ENCODE assay signal across 9 cellular contexts in the genomic region with DNA sequence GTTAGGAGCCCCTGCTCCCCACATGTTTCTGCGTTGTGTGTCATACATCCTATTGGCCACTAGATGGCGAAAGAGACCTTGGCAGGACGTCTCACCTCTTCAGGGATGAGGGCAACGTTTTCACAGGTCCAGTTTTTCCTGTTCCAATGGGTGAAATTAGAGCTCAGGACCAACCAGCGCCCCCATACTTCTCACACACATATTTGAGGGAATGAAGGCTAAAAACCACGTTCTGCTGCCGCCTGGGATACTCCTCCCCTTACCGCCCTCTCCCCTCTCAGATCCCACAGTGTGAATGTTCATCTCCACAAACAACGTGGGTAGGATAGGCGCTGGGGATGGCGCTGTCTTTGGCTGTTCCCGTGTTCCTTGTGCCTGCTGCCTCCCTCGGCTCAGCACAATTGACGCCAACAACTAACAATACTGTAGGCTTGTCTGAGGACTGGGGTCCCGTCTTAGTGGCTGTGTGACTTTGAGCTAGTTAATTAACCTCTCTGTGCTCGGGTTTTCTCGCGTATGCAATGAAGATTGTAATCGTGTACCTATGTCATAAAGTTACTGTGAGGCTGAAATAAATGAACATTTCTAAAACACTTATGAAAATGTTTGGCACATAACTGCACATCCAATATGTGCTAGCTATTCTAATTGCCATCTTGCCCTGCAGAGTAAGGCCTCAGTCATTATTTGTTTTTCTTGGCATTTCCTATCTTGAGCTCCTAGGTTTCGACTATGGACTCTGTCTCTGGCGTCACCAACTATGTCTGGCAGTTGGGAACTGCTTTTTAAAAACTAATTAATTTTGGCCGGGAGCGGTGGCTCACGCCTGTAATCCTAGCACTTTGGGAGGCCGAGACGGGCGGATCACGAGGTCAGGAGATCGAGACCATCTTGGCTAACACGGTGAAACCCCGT.
DNase-seq lines count a peak whose midpoint lies in the region; ATAC-seq, FAIRE-seq and TF ChIP-seq lines count a peak whose summit lies in the region.
"Had no signal": no experiment of that assay in that cellular context is flagged by ENCODE, and none has a peak within 500 bp of the region (broad histone marks: within the 10 kb centered on the region; RNA-seq: fewer than 3 reads in every experiment).

No MANE protein-coding gene starts in this region.

- H3K36me3 ChIP-seq in HUES64 (ENCODE audit: insufficient read depth, low read length) = no peaks in the 10 kb centered on the region

- H3K4me3 ChIP-seq in HUES64 (ENCODE audit: low read length) = peak overlapping the region; percentile 15; the same call in 1 of the 2 replicates

- no peaks in the 10 kb centered on the region for H3K9me3 ChIP-seq in HUES64 (ENCODE audit: insufficient read depth, low read depth, low read length)

- ATAC-seq in GM19438 (IDR thresholded peaks at IDR 0.05; ENCODE audit: low read depth, unreplicated experiment) = peak; percentile 75

- H3K36me3 Mint-ChIP-seq in brain = no peaks in the 10 kb centered on the region

- no peak for FAIRE-seq in RCC 7860 (lab: Jason Lieb, UNC)

- H3K27me3 ChIP-seq in HUES64 (ENCODE audit: insufficient read depth, low read length) = no peaks in the 10 kb centered on the region

- H3K4me1 ChIP-seq in HUES64 (ENCODE audit: insufficient read depth, low read length) = no peaks in the 10 kb centered on the region

- H3K27me3 Mint-ChIP-seq in brain = no peaks in the 10 kb centered on the region
- H3K27me3 Mint-ChIP-seq: central memory CD8-positive, alpha-beta T cell had no signal

- peaks cover 8% of the 10 kb centered on the region for H3K4me1 Mint-ChIP-seq in brain
- H3K4me1 Mint-ChIP-seq: central memory CD8-positive, alpha-beta T cell had no signal

- no peak overlapping the region for H3K27ac ChIP-seq in HUES64 (ENCODE audit: low read depth, low read length)

- 62% methylated on average over 28 of the region's 31 CpGs for WGBS in HUES64

- peak overlapping the region in 1 of 5 experiments; percentile 84 for H3K27ac Mint-ChIP-seq in brain

- peak overlapping the region in 2 of 5 experiments; percentile 18 to 48 for H3K4me3 Mint-ChIP-seq in brain
- H3K4me3 Mint-ChIP-seq: central memory CD8-positive, alpha-beta T cell had no signal

- H3K9me3 Mint-ChIP-seq in brain = peaks cover 0 to 3% (median 0%) of the 10 kb centered on the region in 5 experiments
- H3K9me3 Mint-ChIP-seq: central memory CD8-positive, alpha-beta T cell had no signal

- H3K9ac ChIP-seq in HUES64 (ENCODE audit: low read depth, low read length) = no peak overlapping the region

- peak; percentile 5 for DNase-seq in NCI-H2029 (lab: John Stamatoyannopoulos, UW)
- no peak for DNase-seq in NCI-H2029 treated with DMSO at 0.1 percent for 48 hours (lab: John Stamatoyannopoulos, UW)
- DNase-seq in RCC 7860 (ENCODE audit: low spot score) = peak; percentile 19
- peak; percentile 48 for DNase-seq in iris pigment epithelial cell (ENCODE audit: low read depth)
- DNase-seq in superior temporal gyrus (ENCODE audit: extremely low spot score) = peak; percentile 49

- TF ChIP-seq CTCF in brain (conservative IDR thresholded peaks at IDR 0.05) = peak; percentile 88 to 91
